ENCODE assay signal across 24 cellular contexts in the genomic region with DNA sequence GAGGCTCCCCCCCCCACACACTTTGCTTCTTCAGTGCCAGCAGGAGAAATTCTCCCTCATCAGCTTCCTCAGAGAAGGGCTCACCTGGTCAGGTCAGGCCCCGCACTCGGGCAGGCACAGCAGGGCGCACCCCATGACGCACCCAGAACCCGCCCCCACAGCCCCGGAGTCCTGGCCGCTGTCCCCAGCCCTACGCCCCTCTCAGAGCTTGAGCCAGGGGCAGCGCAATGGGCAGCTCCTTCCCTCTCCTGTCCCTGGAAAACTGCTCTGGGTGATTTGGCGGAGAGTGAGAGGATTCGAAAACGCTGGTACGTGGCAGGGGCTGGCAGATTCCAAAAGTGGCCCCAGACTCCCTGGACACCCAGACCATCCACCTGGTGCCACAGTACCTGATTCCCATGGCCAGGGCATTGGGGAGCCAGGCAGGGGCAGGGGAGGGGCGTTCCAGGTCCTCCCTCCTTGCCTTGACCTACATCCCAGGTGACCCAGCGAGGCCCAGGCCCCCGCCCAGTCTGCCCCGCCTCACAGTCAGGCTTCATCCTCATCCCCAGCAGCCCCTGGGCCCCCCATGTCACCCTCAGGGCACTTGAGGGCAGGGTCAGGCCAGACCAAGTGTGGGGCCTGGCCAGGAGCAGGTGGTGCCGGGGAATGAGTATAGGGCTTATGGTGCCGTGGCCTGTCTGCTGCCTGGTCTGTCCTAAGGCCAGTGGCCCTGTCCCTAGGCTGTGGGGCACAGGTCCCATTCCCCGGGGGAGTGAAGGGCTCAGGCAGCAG. TPM values are rescaled to one million over a fixed set of nuclear protein-coding genes. Genes with fewer than 3 reads are reported as not detected.
A peak's percentile ranks its signal among the peaks of the same experiment; 100 is the strongest.
DNase-seq lines count a peak whose midpoint lies in the region; ATAC-seq, FAIRE-seq and TF ChIP-seq lines count a peak whose summit lies in the region.
"Had no signal": no experiment of that assay in that cellular context is flagged by ENCODE, and none has a peak within 500 bp of the region (broad histone marks: within the 10 kb centered on the region; RNA-seq: fewer than 3 reads in every experiment).

No MANE protein-coding gene starts in this region.

- WGBS in right cardiac atrium, result 90% methylated on average over 20 of the region's 20 CpGs
- 90 to 91% methylated on average over 20 of the region's 20 CpGs for WGBS in heart right ventricle, 2 donors
- no CpG with 5 or more reads among the region's 20 CpGs for WGBS in HepG2 (ENCODE audit: low lambda C conversion rate)
- 94% methylated on average over 9 of the region's 20 CpGs for WGBS in SK-N-SH (ENCODE audit: low lambda C conversion rate)

- H4K20me1 ChIP-seq in HepG2 (ENCODE audit: insufficient read depth, low read length) (no peaks in the 10 kb centered on the region), SK-N-SH (ENCODE audit: insufficient read depth) (no peaks in the 10 kb centered on the region)

- H3K4me1 ChIP-seq in right cardiac atrium (ENCODE audit: control insufficient read depth, insufficient read depth, low read length), result no peaks in the 10 kb centered on the region
- peaks cover 3 to 34% (median 12%) of the 10 kb centered on the region in 9 donors for H3K4me1 ChIP-seq in heart right ventricle
- H3K4me1 ChIP-seq in HepG2 (ENCODE audit: insufficient read depth, low read length), result peaks cover 65% of the 10 kb centered on the region
- H3K4me1 ChIP-seq in SK-N-SH (ENCODE audit: control insufficient read depth in 1 of 2, insufficient read depth in 2 of 2, low read depth in 1 of 2, low read length in 1 of 2), result peaks cover 0 to 6% of the 10 kb centered on the region in 2 experiments; a peak in 1 of 4 replicates

- POLR2A ChIA-PET in MCF 10A (lab: Yijun Ruan, JAX), result interaction anchor here (0.7 to 3.0 kb wide), 4 partner anchors 50 to 199 kb away, joined by 3 to 22 read pairs (median 6); a partner anchor contains a TSS
- POLR2A ChIA-PET in HepG2 (lab: Yijun Ruan, JAX), result no interaction called here
- POLR2A ChIA-PET in SK-N-SH (lab: Yijun Ruan, JAX), result interaction anchor here (0.8 kb wide), 1 partner anchor 18 kb away, joined by 3 read pairs; no protein-coding TSS in a partner anchor

- no peak for ATAC-seq in right cardiac atrium
- no peak for ATAC-seq in heart right ventricle
- ATAC-seq in HepG2, result 0 out of 3 replicates have a peak, but pooled peaks have one; percentile 1
- ATAC-seq in HG03025 (IDR thresholded peaks at IDR 0.05; ENCODE audit: low FRiP score, unreplicated experiment), result no peak
- no peak for ATAC-seq in GM21619 (IDR thresholded peaks at IDR 0.05; ENCODE audit: unreplicated experiment)
- ATAC-seq: activated CD8-positive, alpha-beta memory T cell treated with anti-CD3 and anti-CD28 coated beads, Interleukin-2, amount 10 ng/mL, durations not matched to agents 7 days and 5 days; CD8-positive, alpha-beta T cell had no signal

- no peak for FAIRE-seq in HepG2 (lab: Jason Lieb, UNC)
- FAIRE-seq: A204.1, astrocyte, GM12892, islet of Langerhans had no signal

- H3K27ac Mint-ChIP-seq in MCF 10A (ENCODE audit: low read depth, unreplicated experiment), result peak overlapping the region; percentile 52
- H3K27ac Mint-ChIP-seq: activated CD8-positive, alpha-beta memory T cell treated with anti-CD3 and anti-CD28 coated beads, Interleukin-2, amount 10 ng/mL, durations not matched to agents 7 days and 5 days; H9 had no signal

- CTCF ChIA-PET in MCF 10A (lab: Yijun Ruan, JAX) (interaction anchor here (0.7 kb wide), 2 partner anchors 80 to 124 kb away, joined by 3 to 5 read pairs; no protein-coding TSS in a partner anchor), HepG2 (lab: Yijun Ruan, JAX; ENCODE audit: low intra/inter-chr PET ratio, low total read pairs) (no interaction called here), SK-N-SH (lab: Yijun Ruan, JAX) (interaction anchor here (0.9 kb wide), 1 partner anchor 15 kb away, joined by 4 read pairs; no protein-coding TSS in a partner anchor)

- BruUV-seq in MCF 10A (replicated peaks; lab: Mats Ljungman, UMichigan) (no TSS peak), HepG2 (replicated peaks; lab: Mats Ljungman, UMichigan) (no TSS peak)

- TF ChIP-seq EP300 in HepG2 (IDR thresholded peaks at IDR 0.05; ENCODE audit: low read depth in 2 of 2, low read length in 2 of 2) (no peak), HepG2 (CRISPR knock-in tag; IDR thresholded peaks at IDR 0.05; ENCODE audit: borderline replicate concordance) (no peak), SK-N-SH (IDR thresholded peaks at IDR 0.05; ENCODE audit: borderline replicate concordance in 1 of 2, low read depth in 1 of 2, low read length in 1 of 2) (no peak)

- H3K9me3 ChIP-seq in right cardiac atrium (ENCODE audit: control insufficient read depth, low read length) (no peaks in the 10 kb centered on the region), heart right ventricle (no peaks in the 10 kb centered on the region), HepG2 (ENCODE audit: low read length) (no peaks in the 10 kb centered on the region), SK-N-SH (no peaks in the 10 kb centered on the region)
- H3K9me3 ChIP-seq: colonic mucosa, left ventricle myocardium inferior, sigmoid colon had no signal

- H3K4me3 Mint-ChIP-seq in MCF 10A (ENCODE audit: unreplicated experiment), result peak overlapping the region; percentile 67
- H3K4me3 Mint-ChIP-seq: activated CD8-positive, alpha-beta memory T cell treated with anti-CD3 and anti-CD28 coated beads, Interleukin-2, amount 10 ng/mL, durations not matched to agents 7 days and 5 days; CD8-positive, alpha-beta T cell; H9 had no signal

- H3K4me1 Mint-ChIP-seq in MCF 10A (ENCODE audit: insufficient read depth, unreplicated experiment), result peaks cover 25% of the 10 kb centered on the region

- no peak for TF ChIP-seq CTCF in heart right ventricle (IDR thresholded peaks at IDR 0.05)
- no peak for TF ChIP-seq CTCF in MCF 10A (IDR thresholded peaks at IDR 0.05; ENCODE audit: unreplicated experiment)
- TF ChIP-seq CTCF in HepG2 (CRISPR knock-in tag; IDR thresholded peaks at IDR 0.05), result no peak
- TF ChIP-seq CTCF in SK-N-SH (IDR thresholded peaks at IDR 0.05), result no peak
- no peak for TF ChIP-seq CTCF in GM13977 (IDR thresholded peaks at IDR 0.05; ENCODE audit: extremely low read depth, insufficient read depth, missing control alignments)

- H3K27me3 ChIP-seq in right cardiac atrium (ENCODE audit: control insufficient read depth, insufficient read depth), result no peaks in the 10 kb centered on the region
- H3K27me3 ChIP-seq in heart right ventricle, result no peaks in the 10 kb centered on the region
- H3K27me3 ChIP-seq in HepG2 (ENCODE audit: control insufficient read depth in 1 of 2, insufficient read depth in 2 of 2, low read length in 2 of 2), result peaks cover 3 to 4% of the 10 kb centered on the region in 2 experiments; a peak in 4 of 5 replicates
- no peaks in the 10 kb centered on the region for H3K27me3 ChIP-seq in SK-N-SH (ENCODE audit: insufficient read depth)
- H3K27me3 ChIP-seq: colonic mucosa had no signal

- H3K9ac ChIP-seq in HepG2 (ENCODE audit: insufficient read depth, low read depth, low read length), result no peak overlapping the region
- no peak overlapping the region for H3K9ac ChIP-seq in SK-N-SH

- no peaks in the 10 kb centered on the region for H3K9me2 ChIP-seq in SK-N-SH

- in situ Hi-C loops in HepG2 (cut with HindIII; ENCODE audit: extremely low pct_ligation_motif_present, low pct_unique_long_range_greater_than_20kb), result loop anchor here (5.0 kb wide), 1 partner anchor 124 kb away; no protein-coding TSS in a partner anchor
- in situ Hi-C loops in GM13977 (cut with MboI; ENCODE audit: low pct_unique_long_range_greater_than_20kb, low sequenced_read_pairs, unreplicated experiment), result no loop called here

- H3K4me2 ChIP-seq in HepG2 (ENCODE audit: low read depth, low read length) (no peak overlapping the region), SK-N-SH (no peak overlapping the region)

- TF ChIP-seq RAD21 in HepG2 (CRISPR knock-in tag; IDR thresholded peaks at IDR 0.05), result no peak
- TF ChIP-seq RAD21 in SK-N-SH (IDR thresholded peaks at IDR 0.05; ENCODE audit: low read length), result no peak

- DNase-seq in right cardiac atrium, result peak in 2 of 3 donors; percentile 37 to 56
- no peak for DNase-seq in heart right ventricle
- DNase-seq in MCF 10A (ENCODE audit: unreplicated experiment), result no peak
- DNase-seq in HepG2 (ENCODE audit: low spot score), result no peak
- no peak for DNase-seq in SK-N-SH
- DNase-seq in GM13977 (ENCODE audit: low spot score), result no peak
- DNase-seq: activated CD8-positive, alpha-beta memory T cell treated with anti-CD3 and anti-CD28 coated beads, Interleukin-2, amount 10 ng/mL, durations not matched to agents 7 days and 5 days; activated gamma-delta T cell treated with Interleukin-2 at 50 U/mL for 16 hours; activated T-cell treated with anti-CD3 and anti-CD28 coated beads, Interleukin-2, amount 50 U/mL, for 48 hours; CD8-positive, alpha-beta T cell; colonic mucosa; effector CD8-positive, alpha-beta T cell; H9; left ventricle myocardium inferior; MV-4-11; sigmoid colon; stimulated activated CD4-positive, alpha-beta T cell treated with anti-CD3 and anti-CD28 coated beads, Interleukin-4, amount 100 ng/mL, for 24 hours had no signal

- H3K27ac ChIP-seq in right cardiac atrium (ENCODE audit: low read length), result no peak overlapping the region
- H3K27ac ChIP-seq in heart right ventricle, result no peak overlapping the region
- no peak overlapping the region for H3K27ac ChIP-seq in HepG2 (ENCODE audit: extremely low read length, insufficient read depth, low read length)
- no peak overlapping the region for H3K27ac ChIP-seq in SK-N-SH (ENCODE audit: low read depth in 2 of 2, low read length in 1 of 2)
- H3K27ac ChIP-seq: colonic mucosa, HL-60, left ventricle myocardium inferior, sigmoid colon had no signal

- H3K27me3 Mint-ChIP-seq in MCF 10A (ENCODE audit: insufficient read depth, unreplicated experiment), result peaks cover under 1% of the 10 kb centered on the region
- H3K27me3 Mint-ChIP-seq: activated CD8-positive, alpha-beta memory T cell treated with anti-CD3 and anti-CD28 coated beads, Interleukin-2, amount 10 ng/mL, durations not matched to agents 7 days and 5 days had no signal

- intact Hi-C loops in right cardiac atrium (cut with DNase I) (loop anchor here in 1 of 4 donors (5.0 kb wide), 1 partner anchor 124 kb away; no protein-coding TSS in a partner anchor), heart right ventricle (cut with DNase I) (loop anchor here in 9 of 10 donors (5.0 to 10.0 kb wide), 7 partner anchors 44 to 242 kb away; a partner anchor contains a TSS), MCF 10A (cut with micrococcal nuclease) (loop anchor here (5.0 kb wide), 1 partner anchor 49 kb away; no protein-coding TSS in a partner anchor), HepG2 (cut with micrococcal nuclease; ENCODE audit: unreplicated experiment) (loop anchor here (10.0 kb wide), 1 partner anchor 102 kb away; no protein-coding TSS in a partner anchor)

- H2AFZ ChIP-seq in HepG2 (ENCODE audit: low read length), result no peak overlapping the region
- no peak overlapping the region for H2AFZ ChIP-seq in SK-N-SH (ENCODE audit: low read depth)

- H3K36me3 Mint-ChIP-seq in MCF 10A (ENCODE audit: insufficient read depth, unreplicated experiment), result no peaks in the 10 kb centered on the region
- H3K36me3 Mint-ChIP-seq: activated CD8-positive, alpha-beta memory T cell treated with anti-CD3 and anti-CD28 coated beads, Interleukin-2, amount 10 ng/mL, durations not matched to agents 7 days and 5 days; CD8-positive, alpha-beta T cell had no signal

- no peak for TF ChIP-seq POLR2A in HepG2 (IDR thresholded peaks at IDR 0.05; ENCODE audit: insufficient read depth in 1 of 2, low read depth in 2 of 2, low read length in 2 of 2)

- H3K79me2 ChIP-seq in HepG2 (ENCODE audit: insufficient read depth, low read length) (no peaks in the 10 kb centered on the region), SK-N-SH (ENCODE audit: insufficient read depth) (no peaks in the 10 kb centered on the region)

- no peaks in the 10 kb centered on the region for H3K9me3 Mint-ChIP-seq in MCF 10A (ENCODE audit: unreplicated experiment)
- H3K9me3 Mint-ChIP-seq: CD8-positive, alpha-beta T cell; H9 had no signal

- no peaks in the 10 kb centered on the region for H3F3A ChIP-seq in SK-N-SH (replicated peaks; ENCODE audit: insufficient read depth)

- H3K36me3 ChIP-seq in heart right ventricle (no peaks in the 10 kb centered on the region), HepG2 (replicated peaks in 1 of 2; ENCODE audit: control insufficient read depth in 1 of 2, insufficient read depth in 2 of 2, low read length in 2 of 2) (no peaks in the 10 kb centered on the region; a peak in 1 of 5 replicates), SK-N-SH (replicated peaks in 1 of 2; ENCODE audit: control insufficient read depth in 1 of 2, insufficient read depth in 2 of 2, low read length in 1 of 2) (no peaks in the 10 kb centered on the region)
- H3K36me3 ChIP-seq: colonic mucosa, left ventricle myocardium inferior, sigmoid colon had no signal

- H3K4me3 ChIP-seq in right cardiac atrium (ENCODE audit: low read length) (no peak overlapping the region), heart right ventricle (no peak overlapping the region), HepG2 (replicated peaks in 1 of 3; ENCODE audit: insufficient read depth in 1 of 3, low read depth in 2 of 3, low read length in 3 of 3) (no peak overlapping the region), SK-N-SH (ENCODE audit: low read depth in 2 of 2, low read length in 1 of 2) (no peak overlapping the region)

RNA-seq across cellular contexts. Expression of a gene that starts 23.8 kb away (rescaled TPM):
- total RNA-seq in right cardiac atrium, result 10 to 100 TPM in 3 of 4 donors, 1 to 10 TPM in 1; 9.6 to 12.9 (median 11.1) TPM
- 7.2 TPM for polyA plus RNA-seq in right cardiac atrium
- total RNA-seq in heart right ventricle, result 10 to 100 TPM in 3 of 10 donors, 1 to 10 TPM in 7; 6.3 to 13.9 (median 9.3) TPM
- 10 to 100 TPM in 1 of 2 donors, 1 to 10 TPM in 1; 7.2 to 10.7 TPM for polyA plus RNA-seq in heart right ventricle
- 43.7 and 56.0 TPM in 2 replicates for total RNA-seq in MCF 10A (2022)
- total RNA-seq in HepG2 (2016; rRNA removed; fragmentation: Illumina TruSeq; extraction: Trizol), result 24.6 and 35.1 TPM in 2 replicates
- total RNA-seq in HepG2 (2016; cell fraction: cytosol; rRNA removed; fragmentation: Illumina TruSeq; extraction: Trizol; ENCODE audit: low read depth), result 16.9 and 17.1 TPM in 2 replicates
- 24.1 and 32.9 TPM in 2 replicates for total RNA-seq in HepG2 (2016; cell fraction: insoluble cytoplasmic fraction; rRNA removed; fragmentation: Illumina TruSeq; extraction: Trizol)
- total RNA-seq in HepG2 (2016; cell fraction: membrane; rRNA removed; fragmentation: Illumina TruSeq; extraction: Trizol), result 10.3 and 11.2 TPM in 2 replicates
- 29.9 and 34.8 TPM in 2 replicates for total RNA-seq in HepG2 (2016; cell fraction: nucleus; rRNA removed; fragmentation: Illumina TruSeq; extraction: Trizol)
- 20.1 and 22.2 TPM in 2 replicates for polyA plus RNA-seq in HepG2 (2011; rRNA removed)
- polyA plus RNA-seq in HepG2 (2011; cell fraction: cytosol; rRNA removed), result 11.2 and 11.3 TPM in 2 replicates
- 110 and 114 TPM in 2 replicates for polyA plus RNA-seq in HepG2 (2011; cell fraction: nucleus; rRNA removed)
- 22.7 and 27.0 TPM in 2 replicates for polyA plus RNA-seq in HepG2 (2012)
- polyA plus RNA-seq in HepG2 (2016; cell fraction: cytosol; fragmentation: Illumina TruSeq; extraction: Trizol; ENCODE audit: low read depth), result 3.0 and 3.7 TPM in 2 replicates
- polyA plus RNA-seq in HepG2 (2016; cell fraction: insoluble cytoplasmic fraction; fragmentation: Illumina TruSeq; extraction: Trizol; ENCODE audit: low read depth), result 25.7 and 32.8 TPM in 2 replicates
- polyA plus RNA-seq in HepG2 (2016; cell fraction: membrane; fragmentation: Illumina TruSeq; extraction: Trizol; ENCODE audit: low read depth), result 4.3 and 6.1 TPM in 2 replicates
- polyA plus RNA-seq in HepG2 (2016; cell fraction: nucleus; fragmentation: Illumina TruSeq; extraction: Trizol; ENCODE audit: insufficient read depth, low read depth), result 70.6 and 74.1 TPM in 2 replicates
- 9.8 and 26.9 TPM in 2 replicates for polyA minus RNA-seq in HepG2 (2011; rRNA and poly(A)+ RNA removed; ENCODE audit: low replicate concordance)
- polyA minus RNA-seq in HepG2 (2011; cell fraction: cytosol; rRNA and poly(A)+ RNA removed), result 5.9 and 9.7 TPM in 2 replicates
- 27.0 and 37.2 TPM in 2 replicates for polyA minus RNA-seq in HepG2 (2011; cell fraction: nucleus; rRNA and poly(A)+ RNA removed)
- polyA plus RNA-seq in SK-N-SH (2012; rRNA removed), result 12.0 and 22.7 TPM in 2 replicates
- 12.0 and 14.8 TPM in 2 replicates for polyA plus RNA-seq in SK-N-SH (2012; cell fraction: cytosol; rRNA removed)
- 46.0 and 48.9 TPM in 2 replicates for polyA plus RNA-seq in SK-N-SH (2012; cell fraction: nucleus; rRNA removed)

RNA-seq across cellular contexts. Expression of a gene that starts 37.0 kb away (rescaled TPM):
- total RNA-seq in right cardiac atrium, result 10 to 100 TPM; 28.6 to 36.2 (median 31.8) TPM
- polyA plus RNA-seq in right cardiac atrium, result 57.5 TPM
- total RNA-seq in heart right ventricle, result 10 to 100 TPM; 33.0 to 50.2 (median 39.2) TPM
- 10 to 100 TPM; 44.4 to 61.2 TPM for polyA plus RNA-seq in heart right ventricle
- 60.5 and 75.0 TPM in 2 replicates for total RNA-seq in MCF 10A (2022)
- total RNA-seq in HepG2 (2016; rRNA removed; fragmentation: Illumina TruSeq; extraction: Trizol), result 11.7 and 15.8 TPM in 2 replicates
- 8.0 and 9.1 TPM in 2 replicates for total RNA-seq in HepG2 (2016; cell fraction: cytosol; rRNA removed; fragmentation: Illumina TruSeq; extraction: Trizol; ENCODE audit: low read depth)
- total RNA-seq in HepG2 (2016; cell fraction: insoluble cytoplasmic fraction; rRNA removed; fragmentation: Illumina TruSeq; extraction: Trizol), result 11.9 and 14.9 TPM in 2 replicates
- total RNA-seq in HepG2 (2016; cell fraction: membrane; rRNA removed; fragmentation: Illumina TruSeq; extraction: Trizol), result 9.8 and 11.8 TPM in 2 replicates
- total RNA-seq in HepG2 (2016; cell fraction: nucleus; rRNA removed; fragmentation: Illumina TruSeq; extraction: Trizol), result 6.6 and 7.1 TPM in 2 replicates
- 94.1 and 110 TPM in 2 replicates for polyA plus RNA-seq in HepG2 (2011; rRNA removed)
- polyA plus RNA-seq in HepG2 (2011; cell fraction: cytosol; rRNA removed), result 129 and 137 TPM in 2 replicates
- 53.4 and 59.2 TPM in 2 replicates for polyA plus RNA-seq in HepG2 (2011; cell fraction: nucleus; rRNA removed)
- polyA plus RNA-seq in HepG2 (2012), result 58.7 and 69.9 TPM in 2 replicates
- polyA plus RNA-seq in HepG2 (2016; cell fraction: cytosol; fragmentation: Illumina TruSeq; extraction: Trizol; ENCODE audit: low read depth), result 34.3 and 43.0 TPM in 2 replicates
- polyA plus RNA-seq in HepG2 (2016; cell fraction: insoluble cytoplasmic fraction; fragmentation: Illumina TruSeq; extraction: Trizol; ENCODE audit: low read depth), result 53.0 and 57.2 TPM in 2 replicates
- 32.8 and 40.2 TPM in 2 replicates for polyA plus RNA-seq in HepG2 (2016; cell fraction: membrane; fragmentation: Illumina TruSeq; extraction: Trizol; ENCODE audit: low read depth)
- 34.9 and 36.2 TPM in 2 replicates for polyA plus RNA-seq in HepG2 (2016; cell fraction: nucleus; fragmentation: Illumina TruSeq; extraction: Trizol; ENCODE audit: insufficient read depth, low read depth)
- 37.2 and 51.7 TPM in 2 replicates for polyA minus RNA-seq in HepG2 (2011; rRNA and poly(A)+ RNA removed; ENCODE audit: low replicate concordance)
- polyA minus RNA-seq in HepG2 (2011; cell fraction: cytosol; rRNA and poly(A)+ RNA removed), result 24.0 and 25.6 TPM in 2 replicates
- 9.0 and 15.4 TPM in 2 replicates for polyA minus RNA-seq in HepG2 (2011; cell fraction: nucleus; rRNA and poly(A)+ RNA removed)
- polyA plus RNA-seq in SK-N-SH (2012; rRNA removed), result 64.5 and 101 TPM in 2 replicates
- 74.5 and 76.9 TPM in 2 replicates for polyA plus RNA-seq in SK-N-SH (2012; cell fraction: cytosol; rRNA removed)
- polyA plus RNA-seq in SK-N-SH (2012; cell fraction: nucleus; rRNA removed), result 34.0 and 36.2 TPM in 2 replicates

RNA-seq across cellular contexts. Expression of a gene that starts 51.9 kb away (rescaled TPM):
- total RNA-seq in right cardiac atrium (10 to 100 TPM; 50.6 to 71.1 (median 62.5) TPM), heart right ventricle (100 to 1,000 TPM in 1 of 10 donors, 10 to 100 TPM in 9; 54.6 to 110 (median 66.5) TPM), MCF 10A (2022) (58.3 and 70.6 TPM in 2 replicates), HepG2 (2016; rRNA removed; fragmentation: Illumina TruSeq; extraction: Trizol) (46.8 and 54.4 TPM in 2 replicates)
- polyA plus RNA-seq in right cardiac atrium (32.0 TPM), heart right ventricle (10 to 100 TPM; 19.7 to 20.7 TPM), HepG2 (2011; rRNA removed) (32.2 and 40.5 TPM in 2 replicates), SK-N-SH (2012; rRNA removed) (35.3 and 40.0 TPM in 2 replicates)
- total RNA-seq in HepG2 (2016; cell fraction: cytosol; rRNA removed; fragmentation: Illumina TruSeq; extraction: Trizol; ENCODE audit: low read depth), result 14.8 and 16.1 TPM in 2 replicates
- total RNA-seq in HepG2 (2016; cell fraction: insoluble cytoplasmic fraction; rRNA removed; fragmentation: Illumina TruSeq; extraction: Trizol), result 41.2 and 56.0 TPM in 2 replicates
- total RNA-seq in HepG2 (2016; cell fraction: membrane; rRNA removed; fragmentation: Illumina TruSeq; extraction: Trizol), result 53.6 and 57.0 TPM in 2 replicates
- total RNA-seq in HepG2 (2016; cell fraction: nucleus; rRNA removed; fragmentation: Illumina TruSeq; extraction: Trizol), result 49.6 and 56.0 TPM in 2 replicates
- polyA plus RNA-seq in HepG2 (2011; cell fraction: cytosol; rRNA removed), result 34.8 and 46.1 TPM in 2 replicates
- polyA plus RNA-seq in HepG2 (2011; cell fraction: nucleus; rRNA removed), result 58.5 and 63.8 TPM in 2 replicates
- polyA plus RNA-seq in HepG2 (2012), result 30.3 and 31.7 TPM in 2 replicates
- 19.7 and 23.3 TPM in 2 replicates for polyA plus RNA-seq in HepG2 (2016; cell fraction: cytosol; fragmentation: Illumina TruSeq; extraction: Trizol; ENCODE audit: low read depth)
- polyA plus RNA-seq in HepG2 (2016; cell fraction: insoluble cytoplasmic fraction; fragmentation: Illumina TruSeq; extraction: Trizol; ENCODE audit: low read depth), result 37.4 and 44.0 TPM in 2 replicates
- polyA plus RNA-seq in HepG2 (2016; cell fraction: membrane; fragmentation: Illumina TruSeq; extraction: Trizol; ENCODE audit: low read depth), result 43.7 and 47.5 TPM in 2 replicates
- polyA plus RNA-seq in HepG2 (2016; cell fraction: nucleus; fragmentation: Illumina TruSeq; extraction: Trizol; ENCODE audit: insufficient read depth, low read depth), result 78.1 and 78.9 TPM in 2 replicates
- polyA minus RNA-seq in HepG2 (2011; rRNA and poly(A)+ RNA removed; ENCODE audit: low replicate concordance), result 56.4 and 145 TPM in 2 replicates
- 41.5 and 50.9 TPM in 2 replicates for polyA minus RNA-seq in HepG2 (2011; cell fraction: cytosol; rRNA and poly(A)+ RNA removed)
- 28.1 and 33.7 TPM in 2 replicates for polyA minus RNA-seq in HepG2 (2011; cell fraction: nucleus; rRNA and poly(A)+ RNA removed)
- polyA plus RNA-seq in SK-N-SH (2012; cell fraction: cytosol; rRNA removed), result 23.8 and 31.4 TPM in 2 replicates
- 48.1 and 49.4 TPM in 2 replicates for polyA plus RNA-seq in SK-N-SH (2012; cell fraction: nucleus; rRNA removed)

Comparison
In these comparisons a context has a peak if more than half of its experiments do, and no peak if none do; other contexts are left out.
1. DNase-seq: peak in right cardiac atrium (2 of 3); none in heart right ventricle (0 of 2), MCF 10A (single experiment), HepG2 (single experiment), SK-N-SH (single experiment) and GM13977 (single experiment).